1 cellular context compared by ENCODE assay signal in genomic region chr17:59825533-59826316, GRCh38.
TF ChIP-seq lines count a peak whose summit lies in the region.

No MANE protein-coding gene starts in this region.

TF ChIP-seq in SK-N-SH, 30 proteins besides CTCF, POLR2A, EP300 and RAD21 (continued from another document):
- TF ChIP-seq, protein P1, sequence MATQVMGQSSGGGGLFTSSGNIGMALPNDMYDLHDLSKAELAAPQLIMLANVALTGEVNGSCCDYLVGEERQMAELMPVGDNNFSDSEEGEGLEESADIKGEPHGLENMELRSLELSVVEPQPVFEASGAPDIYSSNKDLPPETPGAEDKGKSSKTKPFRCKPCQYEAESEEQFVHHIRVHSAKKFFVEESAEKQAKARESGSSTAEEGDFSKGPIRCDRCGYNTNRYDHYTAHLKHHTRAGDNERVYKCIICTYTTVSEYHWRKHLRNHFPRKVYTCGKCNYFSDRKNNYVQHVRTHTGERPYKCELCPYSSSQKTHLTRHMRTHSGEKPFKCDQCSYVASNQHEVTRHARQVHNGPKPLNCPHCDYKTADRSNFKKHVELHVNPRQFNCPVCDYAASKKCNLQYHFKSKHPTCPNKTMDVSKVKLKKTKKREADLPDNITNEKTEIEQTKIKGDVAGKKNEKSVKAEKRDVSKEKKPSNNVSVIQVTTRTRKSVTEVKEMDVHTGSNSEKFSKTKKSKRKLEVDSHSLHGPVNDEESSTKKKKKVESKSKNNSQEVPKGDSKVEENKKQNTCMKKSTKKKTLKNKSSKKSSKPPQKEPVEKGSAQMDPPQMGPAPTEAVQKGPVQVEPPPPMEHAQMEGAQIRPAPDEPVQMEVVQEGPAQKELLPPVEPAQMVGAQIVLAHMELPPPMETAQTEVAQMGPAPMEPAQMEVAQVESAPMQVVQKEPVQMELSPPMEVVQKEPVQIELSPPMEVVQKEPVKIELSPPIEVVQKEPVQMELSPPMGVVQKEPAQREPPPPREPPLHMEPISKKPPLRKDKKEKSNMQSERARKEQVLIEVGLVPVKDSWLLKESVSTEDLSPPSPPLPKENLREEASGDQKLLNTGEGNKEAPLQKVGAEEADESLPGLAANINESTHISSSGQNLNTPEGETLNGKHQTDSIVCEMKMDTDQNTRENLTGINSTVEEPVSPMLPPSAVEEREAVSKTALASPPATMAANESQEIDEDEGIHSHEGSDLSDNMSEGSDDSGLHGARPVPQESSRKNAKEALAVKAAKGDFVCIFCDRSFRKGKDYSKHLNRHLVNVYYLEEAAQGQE (IDR thresholded peaks at IDR 0.05; ENCODE audit: low read depth, low read length): no peak
- TF ChIP-seq, protein P2, sequence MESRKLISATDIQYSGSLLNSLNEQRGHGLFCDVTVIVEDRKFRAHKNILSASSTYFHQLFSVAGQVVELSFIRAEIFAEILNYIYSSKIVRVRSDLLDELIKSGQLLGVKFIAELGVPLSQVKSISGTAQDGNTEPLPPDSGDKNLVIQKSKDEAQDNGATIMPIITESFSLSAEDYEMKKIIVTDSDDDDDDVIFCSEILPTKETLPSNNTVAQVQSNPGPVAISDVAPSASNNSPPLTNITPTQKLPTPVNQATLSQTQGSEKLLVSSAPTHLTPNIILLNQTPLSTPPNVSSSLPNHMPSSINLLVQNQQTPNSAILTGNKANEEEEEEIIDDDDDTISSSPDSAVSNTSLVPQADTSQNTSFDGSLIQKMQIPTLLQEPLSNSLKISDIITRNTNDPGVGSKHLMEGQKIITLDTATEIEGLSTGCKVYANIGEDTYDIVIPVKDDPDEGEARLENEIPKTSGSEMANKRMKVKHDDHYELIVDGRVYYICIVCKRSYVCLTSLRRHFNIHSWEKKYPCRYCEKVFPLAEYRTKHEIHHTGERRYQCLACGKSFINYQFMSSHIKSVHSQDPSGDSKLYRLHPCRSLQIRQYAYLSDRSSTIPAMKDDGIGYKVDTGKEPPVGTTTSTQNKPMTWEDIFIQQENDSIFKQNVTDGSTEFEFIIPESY (IDR thresholded peaks at IDR 0.05; ENCODE audit: borderline replicate concordance, low read depth): 0 out of 2 replicates have a peak, but pooled peaks have one; percentile 7
- TF ChIP-seq JUND (IDR thresholded peaks at IDR 0.05) (0 out of 2 replicates have a peak, but pooled peaks have one; percentile 19), NRF1 (IDR thresholded peaks at IDR 0.05; ENCODE audit: low read depth, low read length) (no peak), RFX5 (IDR thresholded peaks at IDR 0.05; ENCODE audit: low read length) (peak; percentile 60; the same call in 1 of the 2 replicates), SMC3 (IDR thresholded peaks at IDR 0.05; ENCODE audit: low read depth, low read length) (no peak)
- TF ChIP-seq, protein P3, sequence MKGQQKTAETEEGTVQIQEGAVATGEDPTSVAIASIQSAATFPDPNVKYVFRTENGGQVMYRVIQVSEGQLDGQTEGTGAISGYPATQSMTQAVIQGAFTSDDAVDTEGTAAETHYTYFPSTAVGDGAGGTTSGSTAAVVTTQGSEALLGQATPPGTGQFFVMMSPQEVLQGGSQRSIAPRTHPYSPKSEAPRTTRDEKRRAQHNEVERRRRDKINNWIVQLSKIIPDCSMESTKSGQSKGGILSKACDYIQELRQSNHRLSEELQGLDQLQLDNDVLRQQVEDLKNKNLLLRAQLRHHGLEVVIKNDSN (IDR thresholded peaks at IDR 0.05; ENCODE audit: borderline replicate concordance, low read depth): no peak
